ENCODE assay signal across 8 cellular contexts in the genomic region with DNA sequence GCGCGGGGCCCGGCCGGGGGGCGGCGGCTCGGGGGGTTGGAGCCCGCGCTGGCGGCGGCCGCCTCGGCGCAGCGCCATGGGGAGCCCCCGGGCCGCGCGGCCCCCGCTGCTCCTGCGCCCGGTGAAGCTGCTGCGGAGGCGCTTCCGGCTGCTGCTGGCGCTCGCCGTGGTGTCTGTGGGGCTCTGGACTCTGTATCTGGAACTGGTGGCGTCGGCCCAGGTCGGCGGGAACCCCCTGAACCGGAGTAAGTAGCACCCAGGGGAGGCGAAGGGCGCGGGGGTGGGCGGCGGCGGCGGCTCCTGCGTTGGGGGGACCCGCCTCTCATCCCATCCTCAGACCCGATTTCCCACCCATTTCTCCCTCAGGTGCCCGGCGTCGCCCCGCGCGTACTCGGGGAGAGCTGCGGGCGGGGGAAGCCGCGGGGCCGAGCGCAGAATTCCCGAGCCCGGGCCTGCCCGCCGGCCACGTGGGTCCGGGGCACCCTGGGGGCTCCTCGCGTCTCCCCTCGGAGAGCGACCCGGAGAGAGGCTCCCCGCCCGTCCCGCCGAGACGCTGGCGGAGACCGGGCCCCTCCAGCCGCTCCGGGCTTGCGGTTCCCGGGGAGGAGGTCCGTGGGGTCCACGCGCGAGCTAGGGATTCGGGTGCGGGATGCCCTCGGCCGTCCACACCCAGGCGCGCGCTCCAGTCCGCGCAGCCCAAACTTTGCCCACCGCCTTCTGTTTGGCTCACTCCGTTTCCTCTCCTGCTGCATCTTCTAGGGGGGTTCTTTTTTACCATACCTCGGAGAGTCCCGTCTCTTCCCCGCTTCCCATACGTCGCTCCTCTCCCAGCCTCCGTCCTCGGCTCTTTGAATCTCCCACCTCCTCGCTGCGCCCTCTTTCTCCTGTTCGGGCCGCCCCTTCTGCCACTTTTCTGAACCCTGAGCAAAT. TPM values are rescaled to one million over a fixed set of nuclear protein-coding genes. Genes with fewer than 3 reads are reported as not detected.
DNase-seq lines count a peak whose midpoint lies in the region; ATAC-seq and TF ChIP-seq lines count a peak whose summit lies in the region.

No MANE protein-coding gene starts in this region.

- H3K4me1 Mint-ChIP-seq in naive thymus-derived CD4-positive, alpha-beta T cell = peaks cover 8 to 31% (median 18%) of the 10 kb centered on the region in 7 donors

- peak overlapping the region; percentile 7 for H3K4me3 ChIP-seq in naive thymus-derived CD4-positive, alpha-beta T cell (ENCODE audit: low read length)
- peak overlapping the region; percentile 50 to 74 (median 66) for H3K4me3 ChIP-seq in transverse colon

- intact Hi-C loops in naive thymus-derived CD4-positive, alpha-beta T cell (cut with micrococcal nuclease) = no loop called here
- intact Hi-C loops in transverse colon (cut with DNase I; ENCODE audit: low total_unique reads) = no loop called here

- no peaks in the 10 kb centered on the region for H3K36me3 Mint-ChIP-seq in naive thymus-derived CD4-positive, alpha-beta T cell

- no peaks in the 10 kb centered on the region for H3K9me3 ChIP-seq in naive thymus-derived CD4-positive, alpha-beta T cell (ENCODE audit: control insufficient read depth in 2 of 3, low read length in 3 of 3)
- no peaks in the 10 kb centered on the region for H3K9me3 ChIP-seq in transverse colon

- no peak for TF ChIP-seq POLR2A in transverse colon (IDR thresholded peaks at IDR 0.05)
- no peak for TF ChIP-seq POLR2A in erythroblast (IDR thresholded peaks at IDR 0.05; ENCODE audit: low read length)

- in situ Hi-C loops in transverse colon (cut with MboI; ENCODE audit: low pct_ligation_motif_present in 1 of 4, low pct_unique_long_range_greater_than_20kb in 1 of 4, low sequenced_read_pairs in 3 of 4) = loop anchor here in 1 of 4 donors (10.0 kb wide), 1 partner anchor 74 kb away; no protein-coding TSS in a partner anchor

- H3K27ac ChIP-seq in naive thymus-derived CD4-positive, alpha-beta T cell (ENCODE audit: low read depth, low read length) = no peak overlapping the region
- H3K27ac ChIP-seq in transverse colon = peak overlapping the region; percentile 44 to 83 (median 78)

- H3K27me3 ChIP-seq in naive thymus-derived CD4-positive, alpha-beta T cell (ENCODE audit: control insufficient read depth in 2 of 2, insufficient read depth in 2 of 2, low read length in 2 of 2) = no peaks in the 10 kb centered on the region
- H3K27me3 ChIP-seq in transverse colon = peaks cover 42% of the 10 kb centered on the region

- no peaks in the 10 kb centered on the region for H3K36me3 ChIP-seq in naive thymus-derived CD4-positive, alpha-beta T cell (ENCODE audit: control insufficient read depth in 2 of 3, insufficient read depth in 3 of 3, low read length in 3 of 3)
- H3K36me3 ChIP-seq in transverse colon = no peaks in the 10 kb centered on the region

- DNase-seq in NCI-H345 (lab: John Stamatoyannopoulos, UW) (peak; percentile 23), NCI-H345 treated with DMSO at 0.1 percent for 48 hours (lab: John Stamatoyannopoulos, UW; ENCODE audit: unreplicated experiment) (no peak), transverse colon (peak; percentile 39), erythroblast (lab: John Stamatoyannopoulos, UW) (no peak)
- peak; percentile 14 for DNase-seq in activated CD4-positive, alpha-beta T cell treated with anti-CD3 and anti-CD28 coated beads for 1 hour
- DNase-seq in effector CD4-positive, alpha-beta T cell = peak; percentile 25
- peak in 8 of 9 donors; percentile 15 to 47 (median 32) for DNase-seq in naive thymus-derived CD4-positive, alpha-beta T cell

- peak overlapping the region; percentile 80 to 90 (median 86) for H3K4me3 Mint-ChIP-seq in naive thymus-derived CD4-positive, alpha-beta T cell

- peaks cover 9 to 13% of the 10 kb centered on the region in 2 donors for H3K4me1 ChIP-seq in naive thymus-derived CD4-positive, alpha-beta T cell (ENCODE audit: control insufficient read depth in 2 of 2, insufficient read depth in 2 of 2, low read length in 2 of 2)
- peaks cover 2 to 39% (median 19%) of the 10 kb centered on the region in 4 donors for H3K4me1 ChIP-seq in transverse colon

- no peak for TF ChIP-seq EP300 in transverse colon (IDR thresholded peaks at IDR 0.05; ENCODE audit: low read depth)

- CTCF ChIA-PET in naive thymus-derived CD4-positive, alpha-beta T cell (lab: Charles Lee) = no interaction called here

- POLR2A ChIA-PET in naive thymus-derived CD4-positive, alpha-beta T cell (lab: Charles Lee) = no interaction called here

- H3K27ac Mint-ChIP-seq in naive thymus-derived CD4-positive, alpha-beta T cell = peak overlapping the region in 4 of 9 donors; percentile 5 to 81 (median 40)

- 4 to 23% methylated on average over 10 to 23 of the region's 104 CpGs for WGBS in transverse colon (ENCODE audit: low coverage in 1 of 2), 2 donors

- peaks cover 5 to 81% (median 14%) of the 10 kb centered on the region in 5 donors for H3K27me3 Mint-ChIP-seq in naive thymus-derived CD4-positive, alpha-beta T cell

- peaks cover 0 to 2% (median 0%) of the 10 kb centered on the region in 11 donors for H3K9me3 Mint-ChIP-seq in naive thymus-derived CD4-positive, alpha-beta T cell

- peak; percentile 74 for ATAC-seq in naive thymus-derived CD4-positive, alpha-beta T cell
- ATAC-seq in GM18867 (IDR thresholded peaks at IDR 0.05; ENCODE audit: unreplicated experiment) = no peak

- no peak for TF ChIP-seq CTCF in transverse colon (IDR thresholded peaks at IDR 0.05)

RNA-seq across cellular contexts. Expression of a gene that starts 0.8 kb away (rescaled TPM):
- total RNA-seq in naive thymus-derived CD4-positive, alpha-beta T cell = 10 to 100 TPM in 1 of 5 experiments, 1 to 10 TPM in 3, under 1 TPM in 1; 0.49 to 12.2 (median 1.3) TPM
- 1 to 10 TPM in 1 of 2 donors, under 1 TPM in 1; 0.21 to 1.6 TPM for polyA plus RNA-seq in naive thymus-derived CD4-positive, alpha-beta T cell
- 100 to 1,000 TPM in 1 of 4 donors, 10 to 100 TPM in 3; 49.8 to 166 (median 93.4) TPM for total RNA-seq in transverse colon

RNA-seq across cellular contexts. Expression of a gene that starts 59.1 kb away (rescaled TPM):
- 10 to 100 TPM in 4 of 5 experiments, 1 to 10 TPM in 1; 9.7 to 15.6 (median 12.7) TPM for total RNA-seq in naive thymus-derived CD4-positive, alpha-beta T cell
- polyA plus RNA-seq in naive thymus-derived CD4-positive, alpha-beta T cell = 1 to 10 TPM; 4.6 to 7.0 TPM
- 1 to 10 TPM; 2.4 to 6.7 (median 2.9) TPM for total RNA-seq in transverse colon

Comparison
In these comparisons a context has a peak if more than half of its experiments do, and no peak if none do; other contexts are left out.
1. DNase-seq: peak in NCI-H345 (single experiment), activated CD4-positive, alpha-beta T cell treated with anti-CD3 and anti-CD28 coated beads for 1 hour (single experiment), effector CD4-positive, alpha-beta T cell (single experiment), naive thymus-derived CD4-positive, alpha-beta T cell (8 of 9) and transverse colon (single experiment); none in NCI-H345 treated with DMSO at 0.1 percent for 48 hours (single experiment) and erythroblast (0 of 2).